Comparison of ENCODE assay signal across 8 cellular contexts in the genomic region with DNA sequence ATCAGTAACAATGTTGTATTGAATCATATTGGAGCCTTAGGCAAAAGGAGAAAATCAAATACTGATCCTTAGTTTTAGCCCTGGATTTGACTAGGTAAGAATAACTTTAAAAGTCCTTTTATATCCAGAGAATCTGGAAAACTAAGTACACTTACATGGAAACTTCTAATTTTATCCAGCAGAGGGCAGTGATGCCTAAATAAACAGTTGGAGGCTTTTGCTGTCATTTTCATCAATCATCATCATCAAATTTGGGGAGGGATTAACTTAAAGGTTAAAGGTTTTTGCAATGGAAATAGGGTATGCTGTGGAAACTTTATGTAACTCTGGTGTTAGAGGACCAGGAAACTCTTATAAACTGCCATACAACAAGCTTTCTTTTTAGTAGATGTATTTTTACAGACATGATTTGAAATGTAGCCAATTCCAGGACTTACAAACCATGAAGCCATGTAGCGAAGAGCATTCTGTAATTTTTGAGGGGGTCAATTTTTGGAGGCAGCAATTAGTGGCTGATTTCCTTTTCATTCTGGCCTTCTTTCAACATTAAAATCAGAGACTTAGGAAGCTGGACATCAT.
DNase-seq lines count a peak whose midpoint lies in the region; ATAC-seq, FAIRE-seq and TF ChIP-seq lines count a peak whose summit lies in the region.

No MANE protein-coding gene starts in this region.

- ATAC-seq in HCT116, result peak; percentile 55

- FAIRE-seq in D721Med (lab: Jason Lieb, UNC) (no peak), bronchial epithelial cell (lab: Jason Lieb, UNC) (no peak), H54 (lab: Jason Lieb, UNC) (no peak)

- peak; percentile 78 for TF ChIP-seq RAD21 in HCT116 (IDR thresholded peaks at IDR 0.05; ENCODE audit: low read depth)

- intact Hi-C loops in HCT116 (cut with micrococcal nuclease), result loop anchor here (1.0 to 2.0 kb wide), 3 partner anchors 37 to 1102 kb away; no protein-coding TSS in a partner anchor
- intact Hi-C loops in cardiac septum (cut with DNase I), result no loop called here

- TF ChIP-seq CTCF in D721Med (IDR thresholded peaks at IDR 0.05; ENCODE audit: insufficient read depth, missing control alignments), result peak; percentile 59
- TF ChIP-seq CTCF in HCT116 (IDR thresholded peaks at IDR 0.05 in 2 of 3, conservative IDR thresholded peaks at IDR 0.05 in 1 of 3; ENCODE audit: borderline replicate concordance in 1 of 3, insufficient read depth in 1 of 3, low read depth in 2 of 3, low read length in 2 of 3), result peak; percentile 45 to 76 (median 76); a peak in 5 of 6 replicates
- TF ChIP-seq CTCF in bronchial epithelial cell (IDR thresholded peaks at IDR 0.05; ENCODE audit: insufficient read depth, low read length, severe bottlenecking), result peak; percentile 29

- no TSS peak for BruUV-seq in HCT116 (replicated peaks; lab: Mats Ljungman, UMichigan)

- CTCF ChIA-PET in HCT116 (lab: Charles Lee), result interaction anchor here (0.8 to 1.5 kb wide), 6 partner anchors 28 to 280 kb away, joined by 3 to 9 read pairs (median 3); no protein-coding TSS in a partner anchor

- H3K9me3 ChIP-seq in HCT116 (ENCODE audit: control insufficient read depth in 1 of 2, insufficient read depth in 1 of 2, low read depth in 1 of 2, low read length in 2 of 2), result no peaks in the 10 kb centered on the region

- no peak overlapping the region for H3K9ac ChIP-seq in HCT116 (ENCODE audit: low read length)

- no peak for TF ChIP-seq POLR2A in HCT116 (IDR thresholded peaks at IDR 0.05; ENCODE audit: borderline replicate concordance, extremely low read depth, insufficient read depth, insufficient read length)
- TF ChIP-seq POLR2A in H54 (IDR thresholded peaks at IDR 0.05; ENCODE audit: low read depth, low read length), result no peak

- DNase-seq in D721Med (ENCODE audit: insufficient read length, low spot score), result no peak
- DNase-seq in HCT116 (ENCODE audit: low read depth, low spot score), result peak; percentile 61
- peak; percentile 84 for DNase-seq in NCI-H82 (lab: John Stamatoyannopoulos, UW)
- peak; percentile 67 for DNase-seq in bronchial epithelial cell (ENCODE audit: low read depth)
- DNase-seq in lung microvascular endothelial cell (ENCODE audit: low read depth in 2 of 2), result peak; percentile 63 to 79
- no peak for DNase-seq in activated CD8-positive, alpha-beta memory T cell treated with anti-CD3 and anti-CD28 coated beads, Interleukin-2, amount 50 U/mL, for 4 hours
- DNase-seq in H54 (ENCODE audit: insufficient read length, low spot score), result no peak
- DNase-seq in cardiac septum (ENCODE audit: low spot score), result no peak

- H3K9me2 ChIP-seq in HCT116 (ENCODE audit: insufficient read depth), result no peaks in the 10 kb centered on the region

- POLR2A ChIA-PET in HCT116 (lab: Charles Lee), result no interaction called here

- H3K4me1 ChIP-seq in HCT116 (ENCODE audit: control insufficient read depth in 1 of 2, insufficient read depth in 2 of 2, low read length in 2 of 2), result no peaks in the 10 kb centered on the region

- no peaks in the 10 kb centered on the region; the same call in none of the 2 replicates for H3K27me3 ChIP-seq in HCT116 (ENCODE audit: insufficient read depth, low read length)
- H3K27me3 ChIP-seq in bronchial epithelial cell (ENCODE audit: control insufficient read depth, insufficient read depth, low read length), result no peaks in the 10 kb centered on the region

- no peak overlapping the region for H2AFZ ChIP-seq in HCT116 (ENCODE audit: low read depth, low read length, poor library complexity, severe bottlenecking)

- H3K27ac ChIP-seq in HCT116 (ENCODE audit: low read depth, low read length), result no peak overlapping the region

- H3K36me3 ChIP-seq in HCT116 (ENCODE audit: control insufficient read depth in 1 of 2, insufficient read depth in 2 of 2, low read length in 2 of 2) (no peaks in the 10 kb centered on the region), bronchial epithelial cell (ENCODE audit: control insufficient read depth, insufficient read depth, low read length) (no peaks in the 10 kb centered on the region)

- H3K4me2 ChIP-seq in HCT116 (ENCODE audit: low read length), result no peak overlapping the region

- no peak overlapping the region for H3K4me3 ChIP-seq in HCT116 (replicated peaks in 1 of 2; ENCODE audit: low read depth in 1 of 2, low read length in 2 of 2)
- H3K4me3 ChIP-seq in bronchial epithelial cell (ENCODE audit: low read depth, low read length), result no peak overlapping the region

- H3K79me2 ChIP-seq in HCT116 (ENCODE audit: insufficient read depth, low read length), result no peaks in the 10 kb centered on the region

- RAD21 ChIA-PET in HCT116 (lab: Charles Lee; ENCODE audit: low non-redundant PET in 1 of 2, low total read pairs in 2 of 2, uncharacterized antibody in 2 of 2, unreplicated experiment in 2 of 2), result interaction anchor here in 1 of 2 experiments (0.5 kb wide), 1 partner anchor 23 kb away, joined by 3 read pairs; no protein-coding TSS in a partner anchor

- no peaks in the 10 kb centered on the region for H4K20me1 ChIP-seq in HCT116 (ENCODE audit: insufficient read depth)

TF ChIP-seq in HCT116, 20 proteins besides CTCF, POLR2A, EP300 and RAD21:
- TF ChIP-seq SIN3A (IDR thresholded peaks at IDR 0.05; ENCODE audit: low read depth), result no peak
- TF ChIP-seq, protein P1, sequence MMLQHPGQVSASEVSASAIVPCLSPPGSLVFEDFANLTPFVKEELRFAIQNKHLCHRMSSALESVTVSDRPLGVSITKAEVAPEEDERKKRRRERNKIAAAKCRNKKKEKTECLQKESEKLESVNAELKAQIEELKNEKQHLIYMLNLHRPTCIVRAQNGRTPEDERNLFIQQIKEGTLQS (IDR thresholded peaks at IDR 0.05), result no peak
- no peak for TF ChIP-seq POLR2AphosphoS5 (IDR thresholded peaks at IDR 0.05; ENCODE audit: low read depth, low read length)
- TF ChIP-seq MAX (IDR thresholded peaks at IDR 0.05), result no peak
- no peak for TF ChIP-seq CBX3 (IDR thresholded peaks at IDR 0.05; ENCODE audit: low read depth)
- TF ChIP-seq TCF7L2 (IDR thresholded peaks at IDR 0.05; ENCODE audit: borderline replicate concordance, extremely low read depth, insufficient read depth, insufficient read length), result no peak
- no peak for TF ChIP-seq EZH2 (IDR thresholded peaks at IDR 0.05)
- TF ChIP-seq CEBPB (IDR thresholded peaks at IDR 0.05; ENCODE audit: low read depth), result no peak
- TF ChIP-seq SRF (IDR thresholded peaks at IDR 0.05; ENCODE audit: low read depth), result no peak
- no peak for TF ChIP-seq JUND (IDR thresholded peaks at IDR 0.05)
- TF ChIP-seq ELF1 (IDR thresholded peaks at IDR 0.05; ENCODE audit: borderline replicate concordance, low read depth), result no peak
- TF ChIP-seq YY1 (IDR thresholded peaks at IDR 0.05; ENCODE audit: extremely low read depth, insufficient replicate concordance, low read depth, low read length), result no peak
- no peak for TF ChIP-seq EZH2phosphoT487 (IDR thresholded peaks at IDR 0.05; ENCODE audit: borderline replicate concordance)
- no peak for TF ChIP-seq ZFX (IDR thresholded peaks at IDR 0.05)
- no peak for TF ChIP-seq SP1 (IDR thresholded peaks at IDR 0.05; ENCODE audit: low read depth)
- TF ChIP-seq FOSL1 (IDR thresholded peaks at IDR 0.05; ENCODE audit: low read depth), result no peak
- no peak for TF ChIP-seq ZNF274 (IDR thresholded peaks at IDR 0.05; ENCODE audit: low read depth, low read length)

Comparison
In these comparisons a context has a peak if more than half of its experiments do, and no peak if none do; other contexts are left out.
1. DNase-seq: peak in HCT116 (single experiment), NCI-H82 (single experiment), bronchial epithelial cell (single experiment) and lung microvascular endothelial cell (2 of 2); none in D721Med (single experiment), activated CD8-positive, alpha-beta memory T cell treated with anti-CD3 and anti-CD28 coated beads, Interleukin-2, amount 50 U/mL, for 4 hours (single experiment), H54 (single experiment) and cardiac septum (single experiment).
2. Peak in every context shown above with its lines, with median percentiles within 50 percentile points of each other: CTCF ChIP-seq.